Comparison of ENCODE assay signal across 8 cellular contexts in genomic region chr3:111594205-111594604, GRCh38. TPM values are rescaled to one million over a fixed set of nuclear protein-coding genes. Genes with fewer than 3 reads are reported as not detected.
A peak's percentile ranks its signal among the peaks of the same experiment; 100 is the strongest.
DNase-seq lines count a peak whose midpoint lies in the region; ATAC-seq, FAIRE-seq and TF ChIP-seq lines count a peak whose summit lies in the region.

No MANE protein-coding gene starts in this region.

- in situ Hi-C loops in KBM-7 (cut with MboI; ENCODE audit: low pct_unique_long_range_greater_than_20kb, low sequenced_read_pairs): no loop called here

- peaks cover 23% of the 10 kb centered on the region for H3K36me3 Mint-ChIP-seq in central memory CD8-positive, alpha-beta T cell (ENCODE audit: insufficient read depth)

- CTCF ChIA-PET in AG04449 (lab: Yijun Ruan, JAX): interaction anchor here (1.0 to 3.2 kb wide), 6 partner anchors 11 to 122 kb away, joined by 3 to 15 read pairs (median 6); no protein-coding TSS in a partner anchor

- no peak for TF ChIP-seq CTCF in AG04449 (IDR thresholded peaks at IDR 0.05; ENCODE audit: insufficient read depth, low read length, missing control alignments)

- no peak for FAIRE-seq in urothelium cell line (lab: Jason Lieb, UNC)

- peak; percentile 47 for ATAC-seq in GM19324 (IDR thresholded peaks at IDR 0.05; ENCODE audit: low FRiP score, unreplicated experiment)
- peak; percentile 77 for ATAC-seq in HG03378 (IDR thresholded peaks at IDR 0.05; ENCODE audit: unreplicated experiment)
- no peak for ATAC-seq in central memory CD8-positive, alpha-beta T cell (replicated peaks; ENCODE audit: extremely low read depth, poor library complexity, severe bottlenecking)

- no peak overlapping the region for H3K4me3 ChIP-seq in AG04449 (ENCODE audit: low read depth, low read length)

- H3K4me1 Mint-ChIP-seq in central memory CD8-positive, alpha-beta T cell: peaks cover 42% of the 10 kb centered on the region

- H3K27me3 Mint-ChIP-seq in central memory CD8-positive, alpha-beta T cell: no peaks in the 10 kb centered on the region

- DNase-seq in AG04449 (ENCODE audit: low read depth, low spot score) (peak; percentile 47), urothelium cell line (ENCODE audit: low spot score) (peak; percentile 65), KBM-7 (no peak), activated gamma-delta T cell treated with Interleukin-2 at 50 U/mL for 16 hours (no peak), dermis blood vessel endothelial cell (no peak)
- DNase-seq in central memory CD8-positive, alpha-beta T cell (ENCODE audit: low spot score in 2 of 2): no peak

- H3K27ac Mint-ChIP-seq in central memory CD8-positive, alpha-beta T cell (ENCODE audit: low read depth): peak overlapping the region; percentile 77

- POLR2A ChIA-PET in AG04449 (lab: Yijun Ruan, JAX): interaction anchor here (0.8 to 1.1 kb wide), 3 partner anchors 22 to 266 kb away, joined by 3 read pairs; no protein-coding TSS in a partner anchor

- no peak overlapping the region for H3K4me3 Mint-ChIP-seq in central memory CD8-positive, alpha-beta T cell

- no peaks in the 10 kb centered on the region for H3K9me3 Mint-ChIP-seq in central memory CD8-positive, alpha-beta T cell

RNA-seq across cellular contexts. Expression of gene ZBED2, which starts 0.9 kb away (rescaled TPM):
- total RNA-seq in dermis blood vessel endothelial cell: not detected in 2 replicates

RNA-seq across cellular contexts. Expression of gene CD96, which starts 52.2 kb away (rescaled TPM):
- total RNA-seq in dermis blood vessel endothelial cell: not detected in 2 replicates

Comparison
In these comparisons a context has a peak if more than half of its experiments do, and no peak if none do; other contexts are left out.
1. DNase-seq: peak in AG04449 (single experiment) and urothelium cell line (single experiment); none in central memory CD8-positive, alpha-beta T cell (0 of 2), KBM-7 (single experiment), activated gamma-delta T cell treated with Interleukin-2 at 50 U/mL for 16 hours (single experiment) and dermis blood vessel endothelial cell (single experiment).